In the genomic region with DNA sequence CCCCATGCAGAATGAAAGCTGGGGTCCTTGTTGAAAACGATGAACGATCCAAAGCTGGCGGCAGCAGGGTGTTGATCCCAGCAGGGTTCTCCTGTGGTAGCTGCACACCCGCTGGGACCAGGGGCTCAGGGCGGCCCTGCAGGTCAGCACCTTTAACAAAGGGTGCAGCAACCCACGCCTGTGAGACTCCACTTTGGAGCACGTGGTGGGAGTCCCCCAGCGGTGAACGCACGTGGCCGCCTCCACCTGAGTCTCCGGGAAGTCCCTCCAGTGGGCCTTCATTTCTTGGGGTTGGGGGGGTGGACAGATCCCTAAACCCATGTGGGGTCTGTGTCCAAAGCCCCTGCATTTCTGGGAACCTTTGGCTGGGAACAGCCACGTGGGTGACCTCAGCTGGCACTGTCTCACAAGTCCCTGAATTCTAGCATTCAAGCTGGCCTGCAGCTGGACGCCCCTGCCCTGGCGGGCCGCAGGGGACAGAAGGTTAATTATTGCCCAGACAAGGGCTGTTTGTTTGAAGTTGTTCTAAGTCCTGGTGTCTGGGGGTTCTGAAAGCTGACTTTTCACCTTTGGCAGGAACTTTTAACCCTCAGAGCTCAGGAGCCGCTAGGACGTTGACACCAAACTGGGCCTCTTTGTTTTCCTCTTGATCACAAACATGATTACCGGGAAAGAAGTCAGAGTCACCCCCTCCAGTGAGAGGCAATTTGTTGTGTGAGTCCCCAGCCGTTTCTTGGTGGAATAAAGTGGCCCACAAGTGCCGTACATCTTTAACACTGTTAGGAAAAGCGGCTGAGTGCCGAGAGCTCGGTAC, we compare ENCODE assay signal across 11 cellular contexts.
DNase-seq lines count a peak whose midpoint lies in the region; ATAC-seq, FAIRE-seq and TF ChIP-seq lines count a peak whose summit lies in the region.
"Had no signal": no experiment of that assay in that cellular context is flagged by ENCODE, and none has a peak within 500 bp of the region (broad histone marks: within the 10 kb centered on the region; RNA-seq: fewer than 3 reads in every experiment).

No MANE protein-coding gene starts in this region.

- no peak overlapping the region for H3K4me3 ChIP-seq in neuronal stem cell (ENCODE audit: low read length in 2 of 2)
- no peak overlapping the region for H3K4me3 ChIP-seq in urinary bladder (ENCODE audit: low read depth, low read length)
- H3K4me3 ChIP-seq in breast epithelium, result no peak overlapping the region

- no peak overlapping the region for H3K4me3 Mint-ChIP-seq in T-cell
- H3K4me3 Mint-ChIP-seq in glutamatergic neuron (ENCODE audit: unreplicated experiment), result no peak overlapping the region
- H3K4me3 Mint-ChIP-seq in activated naive CD4-positive, alpha-beta T cell treated with anti-CD3 and anti-CD28 coated beads, Interleukin-2, amount 10 ng/mL, durations not matched to agents 7 days and 5 days, result no peak overlapping the region
- H3K4me3 Mint-ChIP-seq: activated T-cell treated with anti-CD3 and anti-CD28 coated beads, Interleukin-2, amount 50 U/mL, for 24 hours had no signal

- H3K4me1 Mint-ChIP-seq in T-cell (peaks cover 10 to 27% (median 12%) of the 10 kb centered on the region in 3 donors), glutamatergic neuron (ENCODE audit: low read depth, unreplicated experiment) (peaks cover 12% of the 10 kb centered on the region)
- peaks cover 14% of the 10 kb centered on the region for H3K4me1 Mint-ChIP-seq in activated naive CD4-positive, alpha-beta T cell treated with anti-CD3 and anti-CD28 coated beads, Interleukin-2, amount 10 ng/mL, durations not matched to agents 7 days and 5 days

- H3K9me3 ChIP-seq in neuronal stem cell (replicated peaks in 1 of 2; ENCODE audit: control insufficient read depth in 2 of 2, insufficient read depth in 1 of 2, low read depth in 1 of 2, low read length in 2 of 2), result peaks cover 0 to 2% of the 10 kb centered on the region in 2 donors
- no peaks in the 10 kb centered on the region for H3K9me3 ChIP-seq in breast epithelium

- H3K23ac ChIP-seq in neuronal stem cell (ENCODE audit: low read depth, low read length, poor library complexity), result no peak overlapping the region

- H2BK120ac ChIP-seq in neuronal stem cell (ENCODE audit: low read depth, low read length), result no peak overlapping the region

- H4K8ac ChIP-seq in neuronal stem cell (ENCODE audit: low read depth, low read length), result no peak overlapping the region

- POLR2A ChIA-PET in T-cell (lab: Charles Lee), result no interaction called here

- peaks cover 0 to 66% (median 0%) of the 10 kb centered on the region in 3 experiments for H3K27me3 ChIP-seq in neuronal stem cell (ENCODE audit: control insufficient read depth in 3 of 3, insufficient read depth in 3 of 3, low read depth in 1 of 3, low read length in 3 of 3)
- no peaks in the 10 kb centered on the region for H3K27me3 ChIP-seq in breast epithelium

- H3K4ac ChIP-seq in neuronal stem cell (ENCODE audit: low read length), result no peak overlapping the region

- H2AK5ac ChIP-seq in neuronal stem cell (ENCODE audit: low read depth, low read length), result peak overlapping the region; percentile 91

- no peaks in the 10 kb centered on the region for H3K9me3 Mint-ChIP-seq in T-cell
- H3K9me3 Mint-ChIP-seq in glutamatergic neuron (ENCODE audit: unreplicated experiment), result peaks cover 9% of the 10 kb centered on the region
- peaks cover 5% of the 10 kb centered on the region for H3K9me3 Mint-ChIP-seq in activated naive CD4-positive, alpha-beta T cell treated with anti-CD3 and anti-CD28 coated beads, Interleukin-2, amount 10 ng/mL, durations not matched to agents 7 days and 5 days
- H3K9me3 Mint-ChIP-seq: activated T-cell treated with anti-CD3 and anti-CD28 coated beads, Interleukin-2, amount 50 U/mL, for 24 hours had no signal

- no peak for FAIRE-seq in GM12892 (lab: Jason Lieb, UNC)
- FAIRE-seq: islet of Langerhans had no signal

- H2BK15ac ChIP-seq in neuronal stem cell (ENCODE audit: low read length), result peak overlapping the region; percentile 91

- no peak overlapping the region for H4K91ac ChIP-seq in neuronal stem cell (ENCODE audit: low read depth, low read length, poor library complexity)

- no peak for DNase-seq in T-cell
- DNase-seq in glutamatergic neuron, result peak; percentile 9
- peak; percentile 78 for DNase-seq in neuronal stem cell (ENCODE audit: low spot score)
- no peak for DNase-seq in breast epithelium (ENCODE audit: low spot score in 2 of 2)
- DNase-seq in activated naive CD4-positive, alpha-beta T cell treated with anti-CD3 and anti-CD28 coated beads, Interleukin-2, amount 10 ng/mL, durations not matched to agents 7 days and 5 days, result no peak
- no peak for DNase-seq in GM12892 (ENCODE audit: insufficient read length)
- DNase-seq: activated T-cell treated with anti-CD3 and anti-CD28 coated beads, Interleukin-2, amount 50 U/mL, for 24 hours; dermis blood vessel endothelial cell; NCI-H774 had no signal

- WGBS in neuronal stem cell (ENCODE audit: extremely low coverage in 2 of 2, insufficient read length in 2 of 2, insufficient replicate concordance in 1 of 2), 2 donors, result no CpG with 5 or more reads among the region's 24 CpGs
- 80% methylated on average over 24 of the region's 24 CpGs for WGBS in urinary bladder

- H3K4me1 ChIP-seq in neuronal stem cell (ENCODE audit: control insufficient read depth in 2 of 2, insufficient read depth in 1 of 2, low read depth in 1 of 2, low read length in 2 of 2) (peaks cover 10 to 27% of the 10 kb centered on the region in 2 donors), urinary bladder (ENCODE audit: insufficient read depth) (no peaks in the 10 kb centered on the region), breast epithelium (peaks cover 9 to 14% of the 10 kb centered on the region in 2 donors)

- H3K18ac ChIP-seq in neuronal stem cell (ENCODE audit: low read length), result peak overlapping the region; percentile 91

- H3K4me2 ChIP-seq in neuronal stem cell (ENCODE audit: insufficient read depth, low read length, poor library complexity, severe bottlenecking), result no peak overlapping the region

- H3K27ac ChIP-seq in neuronal stem cell (replicated peaks; ENCODE audit: low read length) (peak overlapping the region; percentile 73), urinary bladder (ENCODE audit: low read depth) (peak overlapping the region; percentile 31), breast epithelium (peak overlapping the region in 1 of 2 donors; percentile 77)

- peak overlapping the region; percentile 80 for H2BK5ac ChIP-seq in neuronal stem cell (ENCODE audit: low read length)

- H3K9ac ChIP-seq in neuronal stem cell (ENCODE audit: low read depth, low read length, poor library complexity), result no peak overlapping the region

- no peak for TF ChIP-seq CTCF in glutamatergic neuron (IDR thresholded peaks at IDR 0.05; ENCODE audit: partially characterized antibody, unreplicated experiment)
- TF ChIP-seq CTCF in breast epithelium (IDR thresholded peaks at IDR 0.05), result no peak

- no peak overlapping the region for H2AFZ ChIP-seq in neuronal stem cell (ENCODE audit: low read length)

- H3K36me3 ChIP-seq in neuronal stem cell (replicated peaks in 1 of 2; ENCODE audit: control insufficient read depth in 2 of 2, insufficient read depth in 2 of 2, low read length in 2 of 2) (peaks cover 0 to 2% of the 10 kb centered on the region in 2 donors), urinary bladder (ENCODE audit: insufficient read depth) (no peaks in the 10 kb centered on the region), breast epithelium (no peaks in the 10 kb centered on the region)

- CTCF ChIA-PET in T-cell (lab: Charles Lee), result interaction anchor here in 1 of 2 donors (0.6 kb wide), 1 partner anchor 8 kb away, joined by 3 read pairs; no protein-coding TSS in a partner anchor
- CTCF ChIA-PET in activated naive CD4-positive, alpha-beta T cell treated with anti-CD3 and anti-CD28 coated beads, Interleukin-2, amount 10 ng/mL, durations not matched to agents 7 days and 5 days (lab: Charles Lee), result no interaction called here

- no peak overlapping the region for H2BK12ac ChIP-seq in neuronal stem cell (ENCODE audit: low read length)

- intact Hi-C loops in breast epithelium (cut with DNase I; ENCODE audit: low total_unique reads), result no loop called here

- ATAC-seq in T-cell (replicated peaks in 1 of 4), result no peak

- TF ChIP-seq POLR2A in breast epithelium (IDR thresholded peaks at IDR 0.05), result no peak
- no peak for TF ChIP-seq POLR2A in GM12892 (IDR thresholded peaks at IDR 0.05; ENCODE audit: low read depth, low read length)

- H3K79me1 ChIP-seq in neuronal stem cell (ENCODE audit: low read depth, low read length), result peaks cover 23% of the 10 kb centered on the region

- H3K36me3 Mint-ChIP-seq in T-cell (no peaks in the 10 kb centered on the region), glutamatergic neuron (ENCODE audit: unreplicated experiment) (peaks cover 4% of the 10 kb centered on the region)
- H3K36me3 Mint-ChIP-seq in activated naive CD4-positive, alpha-beta T cell treated with anti-CD3 and anti-CD28 coated beads, Interleukin-2, amount 10 ng/mL, durations not matched to agents 7 days and 5 days, result no peaks in the 10 kb centered on the region

- H3K27ac Mint-ChIP-seq in T-cell (peak overlapping the region; percentile 1 to 95), glutamatergic neuron (ENCODE audit: unreplicated experiment) (peak overlapping the region; percentile 5)
- H3K27ac Mint-ChIP-seq in activated naive CD4-positive, alpha-beta T cell treated with anti-CD3 and anti-CD28 coated beads, Interleukin-2, amount 10 ng/mL, durations not matched to agents 7 days and 5 days, result no peak overlapping the region
- H3K27ac Mint-ChIP-seq: activated T-cell treated with anti-CD3 and anti-CD28 coated beads, Interleukin-2, amount 50 U/mL, for 24 hours had no signal

- peaks cover 0 to 14% of the 10 kb centered on the region in 2 donors for H3K27me3 Mint-ChIP-seq in T-cell
- H3K27me3 Mint-ChIP-seq in glutamatergic neuron (ENCODE audit: unreplicated experiment), result peaks cover 6% of the 10 kb centered on the region
- peaks cover 11% of the 10 kb centered on the region for H3K27me3 Mint-ChIP-seq in activated naive CD4-positive, alpha-beta T cell treated with anti-CD3 and anti-CD28 coated beads, Interleukin-2, amount 10 ng/mL, durations not matched to agents 7 days and 5 days
- H3K27me3 Mint-ChIP-seq: activated T-cell treated with anti-CD3 and anti-CD28 coated beads, Interleukin-2, amount 50 U/mL, for 24 hours had no signal

- no peak overlapping the region for H3K14ac ChIP-seq in neuronal stem cell (ENCODE audit: low read length)

Comparison
In these comparisons a context has a peak if more than half of its experiments do, and no peak if none do; other contexts are left out.
1. DNase-seq: peak in glutamatergic neuron (single experiment) and neuronal stem cell (single experiment); none in T-cell (0 of 34), breast epithelium (0 of 2), activated naive CD4-positive, alpha-beta T cell treated with anti-CD3 and anti-CD28 coated beads, Interleukin-2, amount 10 ng/mL, durations not matched to agents 7 days and 5 days (single experiment) and GM12892 (single experiment).